ENCODE assay signal across 2 cellular contexts in the genomic region with DNA sequence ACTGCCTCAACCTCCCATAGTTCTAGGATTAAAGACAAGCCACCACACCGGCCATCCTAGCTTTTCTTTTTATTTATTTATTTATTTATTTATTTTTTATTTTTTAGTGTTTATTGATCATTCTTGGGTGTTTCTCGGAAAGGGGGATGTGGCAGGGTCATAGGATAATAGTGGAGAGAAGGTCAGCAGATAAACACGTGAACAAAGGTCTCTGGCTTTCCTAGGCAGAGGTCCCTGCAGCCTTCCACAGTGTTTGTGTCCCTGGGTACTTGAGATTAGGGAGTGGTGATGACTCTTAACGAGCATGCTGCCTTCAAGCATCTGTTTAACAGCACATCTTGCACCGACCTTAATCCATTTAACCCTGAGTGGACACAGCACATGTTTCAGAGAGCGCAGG. TPM values are rescaled to one million over a fixed set of nuclear protein-coding genes. Genes with fewer than 3 reads are reported as not detected.
"Had no signal": no experiment of that assay in that cellular context is flagged by ENCODE, and none has a peak within 500 bp of the region (broad histone marks: within the 10 kb centered on the region; RNA-seq: fewer than 3 reads in every experiment).

No MANE protein-coding gene starts in this region.

RNA-seq across cellular contexts. Expression of a gene that starts 58.0 kb away (rescaled TPM):
- total RNA-seq: G401, GM12878 had no signal
